In genomic region chr6:3370361-3371221, GRCh38 we compare ENCODE assay signal across 18 cellular contexts.
DNase-seq lines count a peak whose midpoint lies in the region; ATAC-seq and TF ChIP-seq lines count a peak whose summit lies in the region.
"Had no signal": no experiment of that assay in that cellular context is flagged by ENCODE, and none has a peak within 500 bp of the region (broad histone marks: within the 10 kb centered on the region; RNA-seq: fewer than 3 reads in every experiment).

No MANE protein-coding gene starts in this region.

- H3K4me3 ChIP-seq in effector memory CD4-positive, alpha-beta T cell (ENCODE audit: insufficient read depth, low read depth, low read length, poor library complexity, severe bottlenecking): no peak overlapping the region
- no peak overlapping the region for H3K4me3 ChIP-seq in naive thymus-derived CD4-positive, alpha-beta T cell (ENCODE audit: low read length)
- no peak overlapping the region for H3K4me3 ChIP-seq in neural progenitor cell
- H3K4me3 ChIP-seq: A549 had no signal

- H3K36me3 Mint-ChIP-seq in naive thymus-derived CD4-positive, alpha-beta T cell: peaks cover 0 to 8% (median 0%) of the 10 kb centered on the region in 5 donors
- H3K36me3 Mint-ChIP-seq in neural progenitor cell: peaks cover 8% of the 10 kb centered on the region
- H3K36me3 Mint-ChIP-seq: natural killer cell; stimulated activated memory B cell treated with anti-CD40 and anti-IgM and Interleukin-4, amounts not matched to agents 10 μg/mL and 1 μg/mL and 100 μg/mL, for 72 hours had no signal

- peak overlapping the region; percentile 57 for H3K27ac ChIP-seq in effector memory CD4-positive, alpha-beta T cell (ENCODE audit: insufficient read depth, low read length, poor library complexity, severe bottlenecking)
- H3K27ac ChIP-seq in naive thymus-derived CD4-positive, alpha-beta T cell (ENCODE audit: low read depth, low read length): peak overlapping the region; percentile 64
- no peak overlapping the region for H3K27ac ChIP-seq in neural progenitor cell
- H3K27ac ChIP-seq: A549 had no signal

- H3K36me3 ChIP-seq in effector memory CD4-positive, alpha-beta T cell (ENCODE audit: control insufficient read depth, insufficient read depth, low read length): no peaks in the 10 kb centered on the region
- no peaks in the 10 kb centered on the region for H3K36me3 ChIP-seq in naive thymus-derived CD4-positive, alpha-beta T cell (ENCODE audit: control insufficient read depth in 2 of 3, insufficient read depth in 3 of 3, low read length in 3 of 3)
- no peaks in the 10 kb centered on the region for H3K36me3 ChIP-seq in neural progenitor cell

- no peaks in the 10 kb centered on the region for H3K9me3 Mint-ChIP-seq in naive thymus-derived CD4-positive, alpha-beta T cell
- no peaks in the 10 kb centered on the region for H3K9me3 Mint-ChIP-seq in neural progenitor cell
- H3K9me3 Mint-ChIP-seq: activated T-helper 1 cell treated with anti-CD3 and anti-CD28 coated beads, Interleukin-12 subunit alpha, Interleukin-12 subunit beta, Interleukin-2, Interleukin-4 antibody, amounts not matched to agents 30 ng/mL and 10 ng/mL and 1 ng/mL, durations not matched to agents 14 hours and 24 hours and 36 hours; natural killer cell; stimulated activated memory B cell treated with anti-CD40 and anti-IgM and Interleukin-4, amounts not matched to agents 10 μg/mL and 1 μg/mL and 100 μg/mL, for 72 hours had no signal

- no peaks in the 10 kb centered on the region for H4K20me1 ChIP-seq in neural progenitor cell (ENCODE audit: low read depth)

- peaks cover 19% of the 10 kb centered on the region for H3K4me1 ChIP-seq in effector memory CD4-positive, alpha-beta T cell (ENCODE audit: control insufficient read depth, insufficient read depth, low read length, poor library complexity, severe bottlenecking)
- H3K4me1 ChIP-seq in naive thymus-derived CD4-positive, alpha-beta T cell (ENCODE audit: control insufficient read depth in 2 of 2, insufficient read depth in 2 of 2, low read length in 2 of 2): peaks cover 6 to 22% of the 10 kb centered on the region in 2 donors
- no peaks in the 10 kb centered on the region for H3K4me1 ChIP-seq in neural progenitor cell

- H3K4me2 ChIP-seq in neural progenitor cell: no peak overlapping the region
- H3K4me2 ChIP-seq: A549 had no signal

- peaks cover 0 to 2% (median 0%) of the 10 kb centered on the region in 5 donors for H3K27me3 Mint-ChIP-seq in naive thymus-derived CD4-positive, alpha-beta T cell
- H3K27me3 Mint-ChIP-seq in neural progenitor cell (ENCODE audit: insufficient read depth, low read depth): peaks cover 2% of the 10 kb centered on the region
- H3K27me3 Mint-ChIP-seq: stimulated activated memory B cell treated with anti-CD40 and anti-IgM and Interleukin-4, amounts not matched to agents 10 μg/mL and 1 μg/mL and 100 μg/mL, for 72 hours had no signal

- H3K9ac ChIP-seq in neural progenitor cell: no peak overlapping the region

- DNase-seq in NCI-H510A (lab: John Stamatoyannopoulos, UW) (peak; percentile 48), NCI-H510A treated with DMSO at 0.1 percent for 48 hours (lab: John Stamatoyannopoulos, UW) (no peak), NCI-H774 (lab: John Stamatoyannopoulos, UW) (peak; percentile 29), MV-4-11 (lab: John Stamatoyannopoulos, UW) (no peak), neural progenitor cell (ENCODE audit: low spot score) (no peak)
- peak in 1 of 3 donors; percentile 17 for DNase-seq in effector memory CD4-positive, alpha-beta T cell
- peak in 8 of 9 donors; percentile 12 to 82 (median 68) for DNase-seq in naive thymus-derived CD4-positive, alpha-beta T cell
- DNase-seq: Caco-2, kidney, natural killer cell, NCI-H1417 treated with DMSO at 0.1 percent for 48 hours, NCI-H446 treated with DMSO at 0.1 percent for 48 hours had no signal

- H3F3A ChIP-seq in neural progenitor cell (ENCODE audit: low read depth): no peaks in the 10 kb centered on the region

- no peak for TF ChIP-seq CTCF in neural progenitor cell (IDR thresholded peaks at IDR 0.05)

- POLR2A ChIA-PET in naive thymus-derived CD4-positive, alpha-beta T cell (lab: Charles Lee): interaction anchor here (1.1 to 1.4 kb wide), 3 partner anchors 9 to 18 kb away, joined by 3 to 5 read pairs (median 3); no protein-coding TSS in a partner anchor

- ATAC-seq in naive thymus-derived CD4-positive, alpha-beta T cell: peak; percentile 80
- no peak for ATAC-seq in HG03457 (IDR thresholded peaks at IDR 0.05; ENCODE audit: unreplicated experiment)
- ATAC-seq: A549; activated CD4-positive, CD25-positive, alpha-beta regulatory T cell treated with anti-CD3 and anti-CD28 coated beads, Interleukin-2, amount 50 U/mL, for 24 hours; Panc1; stimulated activated memory B cell treated with anti-CD40 and anti-IgM and Interleukin-4, amounts not matched to agents 10 μg/mL and 1 μg/mL and 100 μg/mL, for 72 hours had no signal

- no peaks in the 10 kb centered on the region for H3K9me3 ChIP-seq in effector memory CD4-positive, alpha-beta T cell (ENCODE audit: control insufficient read depth, low read length)
- H3K9me3 ChIP-seq in naive thymus-derived CD4-positive, alpha-beta T cell (ENCODE audit: control insufficient read depth in 2 of 3, low read length in 3 of 3): no peaks in the 10 kb centered on the region
- H3K9me3 ChIP-seq in neural progenitor cell (ENCODE audit: low read depth): no peaks in the 10 kb centered on the region
- H3K9me3 ChIP-seq: A549, Caco-2 had no signal

- H3K27me3 ChIP-seq in effector memory CD4-positive, alpha-beta T cell (replicated peaks; ENCODE audit: control insufficient read depth, insufficient read depth, low read length, poor library complexity, severe bottlenecking): no peaks in the 10 kb centered on the region
- H3K27me3 ChIP-seq in naive thymus-derived CD4-positive, alpha-beta T cell (ENCODE audit: control insufficient read depth in 2 of 2, insufficient read depth in 2 of 2, low read length in 2 of 2): no peaks in the 10 kb centered on the region
- H3K27me3 ChIP-seq in neural progenitor cell: no peaks in the 10 kb centered on the region

- intact Hi-C loops in naive thymus-derived CD4-positive, alpha-beta T cell (cut with micrococcal nuclease): loop anchor here in 1 of 2 donors (1.0 to 5.0 kb wide), 4 partner anchors 14 to 92 kb away; no protein-coding TSS in a partner anchor

- H3K79me2 ChIP-seq in neural progenitor cell (ENCODE audit: low read depth): no peaks in the 10 kb centered on the region

- CTCF ChIA-PET in naive thymus-derived CD4-positive, alpha-beta T cell (lab: Charles Lee): no interaction called here

- peak overlapping the region in 8 of 9 donors; percentile 83 to 98 (median 93) for H3K27ac Mint-ChIP-seq in naive thymus-derived CD4-positive, alpha-beta T cell
- no peak overlapping the region for H3K27ac Mint-ChIP-seq in neural progenitor cell
- H3K27ac Mint-ChIP-seq: activated T-helper 1 cell treated with anti-CD3 and anti-CD28 coated beads, Interleukin-12 subunit alpha, Interleukin-12 subunit beta, Interleukin-2, Interleukin-4 antibody, amounts not matched to agents 30 ng/mL and 10 ng/mL and 1 ng/mL, durations not matched to agents 14 hours and 24 hours and 36 hours; natural killer cell; stimulated activated memory B cell treated with anti-CD40 and anti-IgM and Interleukin-4, amounts not matched to agents 10 μg/mL and 1 μg/mL and 100 μg/mL, for 72 hours had no signal

- H3K4me3 Mint-ChIP-seq in naive thymus-derived CD4-positive, alpha-beta T cell: peak overlapping the region in 8 of 10 donors; percentile 28 to 73 (median 57)
- no peak overlapping the region for H3K4me3 Mint-ChIP-seq in neural progenitor cell
- H3K4me3 Mint-ChIP-seq: activated T-helper 1 cell treated with anti-CD3 and anti-CD28 coated beads, Interleukin-12 subunit alpha, Interleukin-12 subunit beta, Interleukin-2, Interleukin-4 antibody, amounts not matched to agents 30 ng/mL and 10 ng/mL and 1 ng/mL, durations not matched to agents 14 hours and 24 hours and 36 hours; natural killer cell; stimulated activated memory B cell treated with anti-CD40 and anti-IgM and Interleukin-4, amounts not matched to agents 10 μg/mL and 1 μg/mL and 100 μg/mL, for 72 hours had no signal

- H2AFZ ChIP-seq in neural progenitor cell (replicated peaks): no peak overlapping the region

- peaks cover 5 to 52% (median 42%) of the 10 kb centered on the region in 7 donors for H3K4me1 Mint-ChIP-seq in naive thymus-derived CD4-positive, alpha-beta T cell
- peaks cover 38% of the 10 kb centered on the region for H3K4me1 Mint-ChIP-seq in neural progenitor cell
- H3K4me1 Mint-ChIP-seq: natural killer cell had no signal

Comparison
In these comparisons a context has a peak if more than half of its experiments do, and no peak if none do; other contexts are left out.
1. DNase-seq: peak in NCI-H510A (single experiment), NCI-H774 (single experiment) and naive thymus-derived CD4-positive, alpha-beta T cell (8 of 9); none in NCI-H510A treated with DMSO at 0.1 percent for 48 hours (single experiment), MV-4-11 (single experiment) and neural progenitor cell (single experiment).